Comparison of ENCODE assay signal across 1 cellular context in the genomic region with DNA sequence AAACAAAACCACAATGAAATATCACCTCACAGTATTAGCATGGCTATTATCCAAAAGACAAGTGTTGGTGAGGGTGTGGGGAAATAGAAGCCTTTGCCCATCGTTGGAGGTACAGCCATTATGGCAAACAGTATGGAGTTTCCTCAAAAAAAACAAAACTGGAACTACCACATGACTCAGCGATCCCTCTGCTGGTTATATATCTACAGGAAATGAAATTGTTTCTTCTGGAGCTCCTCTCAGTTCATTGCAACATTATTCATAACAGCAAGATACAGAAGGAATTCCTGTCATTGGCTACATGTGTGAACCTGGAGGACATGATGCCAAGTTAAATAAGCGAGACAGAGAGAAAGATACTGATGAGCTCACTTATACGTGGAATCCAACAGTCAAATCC.
TF ChIP-seq lines count a peak whose summit lies in the region.

No MANE protein-coding gene starts in this region.

TF ChIP-seq in WTC11, 78 proteins besides CTCF, POLR2A, EP300 and RAD21 (continued from another document):
- TF ChIP-seq, protein P1, sequence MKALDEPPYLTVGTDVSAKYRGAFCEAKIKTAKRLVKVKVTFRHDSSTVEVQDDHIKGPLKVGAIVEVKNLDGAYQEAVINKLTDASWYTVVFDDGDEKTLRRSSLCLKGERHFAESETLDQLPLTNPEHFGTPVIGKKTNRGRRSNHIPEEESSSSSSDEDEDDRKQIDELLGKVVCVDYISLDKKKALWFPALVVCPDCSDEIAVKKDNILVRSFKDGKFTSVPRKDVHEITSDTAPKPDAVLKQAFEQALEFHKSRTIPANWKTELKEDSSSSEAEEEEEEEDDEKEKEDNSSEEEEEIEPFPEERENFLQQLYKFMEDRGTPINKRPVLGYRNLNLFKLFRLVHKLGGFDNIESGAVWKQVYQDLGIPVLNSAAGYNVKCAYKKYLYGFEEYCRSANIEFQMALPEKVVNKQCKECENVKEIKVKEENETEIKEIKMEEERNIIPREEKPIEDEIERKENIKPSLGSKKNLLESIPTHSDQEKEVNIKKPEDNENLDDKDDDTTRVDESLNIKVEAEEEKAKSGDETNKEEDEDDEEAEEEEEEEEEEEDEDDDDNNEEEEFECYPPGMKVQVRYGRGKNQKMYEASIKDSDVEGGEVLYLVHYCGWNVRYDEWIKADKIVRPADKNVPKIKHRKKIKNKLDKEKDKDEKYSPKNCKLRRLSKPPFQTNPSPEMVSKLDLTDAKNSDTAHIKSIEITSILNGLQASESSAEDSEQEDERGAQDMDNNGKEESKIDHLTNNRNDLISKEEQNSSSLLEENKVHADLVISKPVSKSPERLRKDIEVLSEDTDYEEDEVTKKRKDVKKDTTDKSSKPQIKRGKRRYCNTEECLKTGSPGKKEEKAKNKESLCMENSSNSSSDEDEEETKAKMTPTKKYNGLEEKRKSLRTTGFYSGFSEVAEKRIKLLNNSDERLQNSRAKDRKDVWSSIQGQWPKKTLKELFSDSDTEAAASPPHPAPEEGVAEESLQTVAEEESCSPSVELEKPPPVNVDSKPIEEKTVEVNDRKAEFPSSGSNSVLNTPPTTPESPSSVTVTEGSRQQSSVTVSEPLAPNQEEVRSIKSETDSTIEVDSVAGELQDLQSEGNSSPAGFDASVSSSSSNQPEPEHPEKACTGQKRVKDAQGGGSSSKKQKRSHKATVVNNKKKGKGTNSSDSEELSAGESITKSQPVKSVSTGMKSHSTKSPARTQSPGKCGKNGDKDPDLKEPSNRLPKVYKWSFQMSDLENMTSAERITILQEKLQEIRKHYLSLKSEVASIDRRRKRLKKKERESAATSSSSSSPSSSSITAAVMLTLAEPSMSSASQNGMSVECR (CRISPR knock-in tag; IDR thresholded peaks at IDR 0.05; ENCODE audit: borderline replicate concordance), result no peak
- TF ChIP-seq ELF4 (CRISPR knock-in tag; IDR thresholded peaks at IDR 0.05; ENCODE audit: low read depth) (no peak), GTF2I (CRISPR knock-in tag; conservative IDR thresholded peaks at IDR 0.05) (no peak), ZBTB21 (CRISPR knock-in tag; IDR thresholded peaks at IDR 0.05; ENCODE audit: borderline replicate concordance) (no peak), TCF7 (CRISPR knock-in tag; IDR thresholded peaks at IDR 0.05; ENCODE audit: low read depth) (no peak), ZNF423 (CRISPR knock-in tag; IDR thresholded peaks at IDR 0.05) (no peak), NR2C2 (CRISPR knock-in tag; IDR thresholded peaks at IDR 0.05) (no peak), MXD4 (CRISPR knock-in tag; IDR thresholded peaks at IDR 0.05; ENCODE audit: borderline replicate concordance) (no peak), NR3C1 (CRISPR knock-in tag; conservative IDR thresholded peaks at IDR 0.05; ENCODE audit: low read depth) (no peak)
- TF ChIP-seq, protein P2, sequence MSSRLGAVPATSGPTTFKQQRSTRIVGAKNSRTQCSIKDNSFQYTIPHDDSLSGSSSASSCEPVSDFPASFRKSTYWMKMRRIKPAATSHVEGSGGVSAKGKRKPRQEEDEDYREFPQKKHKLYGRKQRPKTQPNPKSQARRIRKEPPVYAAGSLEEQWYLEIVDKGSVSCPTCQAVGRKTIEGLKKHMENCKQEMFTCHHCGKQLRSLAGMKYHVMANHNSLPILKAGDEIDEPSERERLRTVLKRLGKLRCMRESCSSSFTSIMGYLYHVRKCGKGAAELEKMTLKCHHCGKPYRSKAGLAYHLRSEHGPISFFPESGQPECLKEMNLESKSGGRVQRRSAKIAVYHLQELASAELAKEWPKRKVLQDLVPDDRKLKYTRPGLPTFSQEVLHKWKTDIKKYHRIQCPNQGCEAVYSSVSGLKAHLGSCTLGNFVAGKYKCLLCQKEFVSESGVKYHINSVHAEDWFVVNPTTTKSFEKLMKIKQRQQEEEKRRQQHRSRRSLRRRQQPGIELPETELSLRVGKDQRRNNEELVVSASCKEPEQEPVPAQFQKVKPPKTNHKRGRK (CRISPR knock-in tag; IDR thresholded peaks at IDR 0.05; ENCODE audit: borderline replicate concordance), result no peak
- TF ChIP-seq, protein P3, sequence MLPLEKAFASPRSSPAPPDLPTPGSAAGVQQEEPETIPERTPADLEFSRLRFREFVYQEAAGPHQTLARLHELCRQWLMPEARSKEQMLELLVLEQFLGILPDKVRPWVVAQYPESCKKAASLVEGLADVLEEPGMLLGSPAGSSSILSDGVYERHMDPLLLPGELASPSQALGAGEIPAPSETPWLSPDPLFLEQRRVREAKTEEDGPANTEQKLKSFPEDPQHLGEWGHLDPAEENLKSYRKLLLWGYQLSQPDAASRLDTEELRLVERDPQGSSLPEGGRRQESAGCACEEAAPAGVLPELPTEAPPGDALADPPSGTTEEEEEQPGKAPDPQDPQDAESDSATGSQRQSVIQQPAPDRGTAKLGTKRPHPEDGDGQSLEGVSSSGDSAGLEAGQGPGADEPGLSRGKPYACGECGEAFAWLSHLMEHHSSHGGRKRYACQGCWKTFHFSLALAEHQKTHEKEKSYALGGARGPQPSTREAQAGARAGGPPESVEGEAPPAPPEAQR (CRISPR knock-in tag; IDR thresholded peaks at IDR 0.05), result no peak
- TF ChIP-seq, protein P4, sequence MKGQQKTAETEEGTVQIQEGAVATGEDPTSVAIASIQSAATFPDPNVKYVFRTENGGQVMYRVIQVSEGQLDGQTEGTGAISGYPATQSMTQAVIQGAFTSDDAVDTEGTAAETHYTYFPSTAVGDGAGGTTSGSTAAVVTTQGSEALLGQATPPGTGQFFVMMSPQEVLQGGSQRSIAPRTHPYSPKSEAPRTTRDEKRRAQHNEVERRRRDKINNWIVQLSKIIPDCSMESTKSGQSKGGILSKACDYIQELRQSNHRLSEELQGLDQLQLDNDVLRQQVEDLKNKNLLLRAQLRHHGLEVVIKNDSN (CRISPR knock-in tag; IDR thresholded peaks at IDR 0.05), result no peak
TF ChIP-seq in WTC11: peak in this region for 0.
